ENCODE assay signal across 1 cellular context in genomic region chr4:106160560-106160959, GRCh38.
TF ChIP-seq lines count a peak whose summit lies in the region.

No MANE protein-coding gene starts in this region.

TF ChIP-seq in HepG2, 621 proteins besides CTCF, POLR2A, EP300 and RAD21 (continued from another document):
- TF ChIP-seq, protein P1, sequence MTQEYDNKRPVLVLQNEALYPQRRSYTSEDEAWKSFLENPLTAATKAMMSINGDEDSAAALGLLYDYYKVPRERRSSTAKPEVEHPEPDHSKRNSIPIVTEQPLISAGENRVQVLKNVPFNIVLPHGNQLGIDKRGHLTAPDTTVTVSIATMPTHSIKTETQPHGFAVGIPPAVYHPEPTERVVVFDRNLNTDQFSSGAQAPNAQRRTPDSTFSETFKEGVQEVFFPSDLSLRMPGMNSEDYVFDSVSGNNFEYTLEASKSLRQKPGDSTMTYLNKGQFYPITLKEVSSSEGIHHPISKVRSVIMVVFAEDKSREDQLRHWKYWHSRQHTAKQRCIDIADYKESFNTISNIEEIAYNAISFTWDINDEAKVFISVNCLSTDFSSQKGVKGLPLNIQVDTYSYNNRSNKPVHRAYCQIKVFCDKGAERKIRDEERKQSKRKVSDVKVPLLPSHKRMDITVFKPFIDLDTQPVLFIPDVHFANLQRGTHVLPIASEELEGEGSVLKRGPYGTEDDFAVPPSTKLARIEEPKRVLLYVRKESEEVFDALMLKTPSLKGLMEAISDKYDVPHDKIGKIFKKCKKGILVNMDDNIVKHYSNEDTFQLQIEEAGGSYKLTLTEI (CRISPR knock-in tag; conservative IDR thresholded peaks at IDR 0.05): no peak
